ENCODE assay signal across 8 cellular contexts in the genomic region with DNA sequence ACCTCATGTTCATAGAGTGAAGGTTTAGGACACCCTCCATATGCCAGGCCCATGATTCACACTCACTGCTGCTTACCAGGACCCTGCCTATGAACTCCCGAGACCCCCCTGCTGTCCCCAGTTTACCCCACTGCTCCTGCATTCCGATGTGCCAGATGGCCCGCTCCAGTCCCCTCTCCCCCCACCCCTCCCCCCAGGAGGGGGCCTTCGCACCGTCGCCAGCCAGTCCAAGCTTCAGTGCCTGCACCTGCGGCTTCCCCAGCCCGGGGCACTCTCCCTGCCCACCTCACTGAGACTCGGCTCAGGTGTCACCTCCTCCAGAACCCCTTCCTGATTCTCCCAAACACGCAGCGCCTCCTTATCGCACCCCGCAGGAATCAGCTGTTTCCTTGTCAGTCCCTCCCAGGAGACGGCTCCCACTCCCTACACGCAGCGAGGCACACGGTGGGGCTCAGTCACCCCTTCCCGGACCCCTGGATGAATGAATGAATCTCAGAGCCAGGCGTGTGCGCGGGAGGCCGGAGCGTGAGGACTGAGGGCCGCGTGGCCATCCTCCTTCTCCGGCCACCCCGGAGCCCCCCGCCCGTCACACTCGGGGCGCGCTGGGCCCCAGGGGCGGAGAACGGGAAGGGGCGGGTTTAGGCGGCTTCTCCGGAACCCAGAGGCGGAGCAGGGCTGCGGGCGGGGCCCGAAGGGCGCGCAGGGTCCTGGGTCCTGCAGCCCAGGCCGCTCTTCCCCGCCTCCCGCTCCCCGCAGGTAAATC. TPM values are rescaled to one million over a fixed set of nuclear protein-coding genes. Genes with fewer than 3 reads are reported as not detected.
A peak's percentile ranks its signal among the peaks of the same experiment; 100 is the strongest.
DNase-seq lines count a peak whose midpoint lies in the region; ATAC-seq and TF ChIP-seq lines count a peak whose summit lies in the region.

No MANE protein-coding gene starts in this region.

- no TSS peak for BruUV-seq in Caco-2 (replicated peaks; lab: Mats Ljungman, UMichigan)

- intact Hi-C loops in Caco-2 (cut with micrococcal nuclease; ENCODE audit: unreplicated experiment): loop anchor here (2.0 kb wide), 1 partner anchor 18 kb away; no protein-coding TSS in a partner anchor

- CTCF ChIA-PET in Caco-2 (lab: Charles Lee): no interaction called here

- H3K27me3 Mint-ChIP-seq in Caco-2 (ENCODE audit: insufficient read depth, unreplicated experiment) (no peaks in the 10 kb centered on the region), brain (no peaks in the 10 kb centered on the region)

- H3K4me3 Mint-ChIP-seq in Caco-2 (ENCODE audit: unreplicated experiment): peak overlapping the region; percentile 91
- H3K4me3 Mint-ChIP-seq in brain: peak overlapping the region; percentile 74 to 89 (median 82)

- POLR2A ChIA-PET in Caco-2 (lab: Charles Lee): interaction anchor here (1.0 kb wide), 1 partner anchor 26 kb away, joined by 6 read pairs; a partner anchor contains a TSS

- ATAC-seq in GM21423 (IDR thresholded peaks at IDR 0.05; ENCODE audit: unreplicated experiment): peak; percentile 28

- no peak overlapping the region for H2AFZ ChIP-seq in smooth muscle cell (ENCODE audit: low read depth)

- H3K36me3 Mint-ChIP-seq in Caco-2 (ENCODE audit: insufficient read depth, unreplicated experiment) (peaks cover 35% of the 10 kb centered on the region), brain (no peaks in the 10 kb centered on the region)

- H3K27me3 ChIP-seq in Caco-2 (replicated peaks; ENCODE audit: control insufficient read depth, insufficient read depth, low read length) (no peaks in the 10 kb centered on the region), iPS-20b (ENCODE audit: insufficient read depth, low read length) (peaks cover 29% of the 10 kb centered on the region), smooth muscle cell (ENCODE audit: low read depth) (no peaks in the 10 kb centered on the region)

- peaks cover 24% of the 10 kb centered on the region for H3F3A ChIP-seq in smooth muscle cell (ENCODE audit: low read depth)

- H3K4me1 ChIP-seq in Caco-2 (peaks cover 25% of the 10 kb centered on the region), iPS-20b (ENCODE audit: insufficient read depth, low read length) (peaks cover 3% of the 10 kb centered on the region; the same call in 1 of the 2 replicates), smooth muscle cell (ENCODE audit: low read depth) (peaks cover 9% of the 10 kb centered on the region)

- WGBS in smooth muscle cell (ENCODE audit: low lambda C conversion rate): under 1% methylated on average over 37 of the region's 47 CpGs

- peak overlapping the region; percentile 70 for H3K27ac Mint-ChIP-seq in Caco-2 (ENCODE audit: unreplicated experiment)
- H3K27ac Mint-ChIP-seq in brain: peak overlapping the region; percentile 45 to 65 (median 63)

- H3K4me2 ChIP-seq in smooth muscle cell: peak overlapping the region; percentile 98

- peak overlapping the region; percentile 63; the same call in 1 of the 2 replicates for H3K9ac ChIP-seq in iPS-20b (ENCODE audit: low read depth, low read length)
- peak overlapping the region; percentile 76 for H3K9ac ChIP-seq in smooth muscle cell (ENCODE audit: low read depth)

- TF ChIP-seq CTCF in Caco-2 (IDR thresholded peaks at IDR 0.05; ENCODE audit: insufficient read depth in 1 of 2, low read depth in 1 of 2, low read length in 1 of 2, severe bottlenecking in 1 of 2, unreplicated experiment in 1 of 2) (no peak), LNCaP clone FGC (IDR thresholded peaks at IDR 0.05; ENCODE audit: control insufficient read depth, extremely low read depth, insufficient read depth) (no peak), brain (conservative IDR thresholded peaks at IDR 0.05) (no peak), smooth muscle cell (IDR thresholded peaks at IDR 0.05; ENCODE audit: borderline replicate concordance, insufficient read depth, poor library complexity, severe bottlenecking) (no peak)

- peaks cover 22% of the 10 kb centered on the region for H3K79me2 ChIP-seq in smooth muscle cell (ENCODE audit: low read depth)

- H3K9me3 Mint-ChIP-seq in Caco-2 (ENCODE audit: unreplicated experiment) (no peaks in the 10 kb centered on the region), brain (peaks cover 0 to 2% (median 0%) of the 10 kb centered on the region in 5 experiments)

- H3K4me3 ChIP-seq in Caco-2 (ENCODE audit: low read depth, low read length): peak overlapping the region; percentile 59
- peak overlapping the region; percentile 88 for H3K4me3 ChIP-seq in LNCaP clone FGC (ENCODE audit: low read depth, low read length)
- H3K4me3 ChIP-seq in iPS-20b (ENCODE audit: low read length): peak overlapping the region; percentile 80
- H3K4me3 ChIP-seq in smooth muscle cell: peak overlapping the region; percentile 79

- no peaks in the 10 kb centered on the region for H4K20me1 ChIP-seq in smooth muscle cell (ENCODE audit: low read depth)

- DNase-seq in Caco-2 (peak; percentile 82 to 84), LNCaP clone FGC (ENCODE audit: low read depth) (no peak), T-helper 22 cell (ENCODE audit: low read depth) (peak; percentile 48), smooth muscle cell (lab: John Stamatoyannopoulos, UW; ENCODE audit: unreplicated experiment) (peak; percentile 21), globus pallidus (ENCODE audit: low spot score) (no peak)

- no peaks in the 10 kb centered on the region for H3K9me3 ChIP-seq in Caco-2
- H3K9me3 ChIP-seq in iPS-20b (ENCODE audit: insufficient read depth, low read depth, low read length): no peaks in the 10 kb centered on the region
- H3K9me3 ChIP-seq in smooth muscle cell (replicated peaks; ENCODE audit: low read depth): no peaks in the 10 kb centered on the region

- H3K27ac ChIP-seq in iPS-20b (ENCODE audit: low read length) (no peak overlapping the region), smooth muscle cell (ENCODE audit: low read depth) (peak overlapping the region; percentile 61)

- H3K4me1 Mint-ChIP-seq in Caco-2 (ENCODE audit: low read depth, unreplicated experiment): peaks cover 8% of the 10 kb centered on the region
- peaks cover 42% of the 10 kb centered on the region for H3K4me1 Mint-ChIP-seq in brain

- H3K36me3 ChIP-seq in Caco-2 (ENCODE audit: control insufficient read depth, insufficient read depth, low read length): no peaks in the 10 kb centered on the region; the same call in 1 of the 2 replicates
- H3K36me3 ChIP-seq in iPS-20b (ENCODE audit: insufficient read depth, low read depth, low read length): no peaks in the 10 kb centered on the region; the same call in 1 of the 2 replicates
- no peaks in the 10 kb centered on the region for H3K36me3 ChIP-seq in smooth muscle cell (ENCODE audit: low read depth)

RNA-seq across cellular contexts. Expression of a gene that starts 1.7 kb away (rescaled TPM):
- 162 and 171 TPM in 2 replicates for total RNA-seq in Caco-2 (2022)
- polyA plus RNA-seq in brain (ENCODE audit: insufficient read depth, low read depth, low replicate concordance): 12.8 TPM
- total RNA-seq in smooth muscle cell: 61.8 and 80.4 TPM in 2 replicates
- 81.5 and 99.9 TPM in 2 replicates for polyA plus RNA-seq in smooth muscle cell

RNA-seq across cellular contexts. Expression of a gene that starts 25.6 kb away (rescaled TPM):
- 24.1 and 27.3 TPM in 2 replicates for total RNA-seq in Caco-2 (2022)
- polyA plus RNA-seq in brain (ENCODE audit: insufficient read depth, low read depth, low replicate concordance): 50.0 TPM
- 12.6 and 32.3 TPM in 2 replicates for total RNA-seq in smooth muscle cell
- 9.6 and 19.7 TPM in 2 replicates for polyA plus RNA-seq in smooth muscle cell

RNA-seq across cellular contexts. Expression of a gene that starts 34.8 kb away (rescaled TPM):
- total RNA-seq in Caco-2 (2022) (70.0 and 72.3 TPM in 2 replicates), smooth muscle cell (49.7 and 64.5 TPM in 2 replicates)
- polyA plus RNA-seq in brain (ENCODE audit: insufficient read depth, low read depth, low replicate concordance) (32.2 TPM), smooth muscle cell (56.8 and 69.4 TPM in 2 replicates)

Comparison
In these comparisons a context has a peak if more than half of its experiments do, and no peak if none do; other contexts are left out.
1. DNase-seq: peak in Caco-2 (2 of 2), T-helper 22 cell (single experiment) and smooth muscle cell (single experiment); none in LNCaP clone FGC (single experiment) and globus pallidus (single experiment).
2. Peak in every context shown above with its lines, with median percentiles within 50 percentile points of each other: H3K4me3 ChIP-seq.